Comparison of ENCODE assay signal across 15 cellular contexts in genomic region chr2:8541223-8541622, GRCh38.
DNase-seq lines count a peak whose midpoint lies in the region; ATAC-seq and TF ChIP-seq lines count a peak whose summit lies in the region.
"Had no signal": no experiment of that assay in that cellular context is flagged by ENCODE, and none has a peak within 500 bp of the region (broad histone marks: within the 10 kb centered on the region; RNA-seq: fewer than 3 reads in every experiment).

No MANE protein-coding gene starts in this region.

- no peaks in the 10 kb centered on the region for H3K27me3 Mint-ChIP-seq in activated T-cell treated with anti-CD3 and anti-CD28 coated beads, Interleukin-2, amount 50 U/mL, for 24 hours
- H3K27me3 Mint-ChIP-seq in central memory CD8-positive, alpha-beta T cell: no peaks in the 10 kb centered on the region

- peak overlapping the region; percentile 30 for H3K27ac Mint-ChIP-seq in activated T-cell treated with anti-CD3 and anti-CD28 coated beads, Interleukin-2, amount 50 U/mL, for 24 hours
- H3K27ac Mint-ChIP-seq in central memory CD8-positive, alpha-beta T cell (ENCODE audit: low read depth): peak overlapping the region; percentile 84

- peak overlapping the region; percentile 23 for H3K4me3 Mint-ChIP-seq in activated T-cell treated with anti-CD3 and anti-CD28 coated beads, Interleukin-2, amount 50 U/mL, for 24 hours
- H3K4me3 Mint-ChIP-seq in central memory CD8-positive, alpha-beta T cell: peak overlapping the region; percentile 34

- H3K4me1 Mint-ChIP-seq in activated T-cell treated with anti-CD3 and anti-CD28 coated beads, Interleukin-2, amount 50 U/mL, for 24 hours (ENCODE audit: low read depth): peaks cover 89% of the 10 kb centered on the region
- peaks cover 74% of the 10 kb centered on the region for H3K4me1 Mint-ChIP-seq in central memory CD8-positive, alpha-beta T cell

- no peak overlapping the region for H3K4me3 ChIP-seq in RWPE2 (ENCODE audit: severe bottlenecking)
- H3K4me3 ChIP-seq: breast epithelium, right lobe of liver, SJSA1 had no signal

- no peak for ATAC-seq in RWPE2 (ENCODE audit: low read depth)
- no peak for ATAC-seq in central memory CD8-positive, alpha-beta T cell (replicated peaks; ENCODE audit: extremely low read depth, poor library complexity, severe bottlenecking)
- ATAC-seq: right lobe of liver had no signal

- no peak overlapping the region for H3K27ac ChIP-seq in RWPE2 (ENCODE audit: poor library complexity, severe bottlenecking)
- H3K27ac ChIP-seq: neutrophil, SJSA1 had no signal

- DNase-seq in activated T-cell treated with anti-CD3 and anti-CD28 coated beads, Interleukin-2, amount 50 U/mL, for 24 hours: no peak
- no peak for DNase-seq in activated T-cell treated with anti-CD3 and anti-CD28 coated beads for 4 hours
- DNase-seq in RWPE2 (ENCODE audit: low spot score): peak; percentile 17
- no peak for DNase-seq in central memory CD8-positive, alpha-beta T cell (ENCODE audit: low spot score in 2 of 2)
- DNase-seq in stimulated activated CD8-positive, alpha-beta memory T cell treated with anti-CD3 and anti-CD28 coated beads, Interleukin-4, amount 100 ng/mL, for 48 hours: peak; percentile 39
- no peak for DNase-seq in inferior parietal cortex (ENCODE audit: extremely low spot score)
- no peak for DNase-seq in anterior cingulate cortex (lab: John Stamatoyannopoulos, UW)
- DNase-seq in GM19240 (ENCODE audit: insufficient read length, low spot score): no peak
- DNase-seq: effector CD4-positive, alpha-beta T cell; NCI-H2107; stimulated activated CD4-positive, alpha-beta T cell treated with anti-CD3 and anti-CD28 coated beads, Interleukin-4, amount 100 ng/mL, for 1 hour had no signal

- H3K36me3 Mint-ChIP-seq in activated T-cell treated with anti-CD3 and anti-CD28 coated beads, Interleukin-2, amount 50 U/mL, for 24 hours (ENCODE audit: low read depth): no peaks in the 10 kb centered on the region
- peaks cover 2% of the 10 kb centered on the region for H3K36me3 Mint-ChIP-seq in central memory CD8-positive, alpha-beta T cell (ENCODE audit: insufficient read depth)

- H3K27me3 ChIP-seq in RWPE2 (ENCODE audit: insufficient read depth, poor library complexity, severe bottlenecking): no peaks in the 10 kb centered on the region
- H3K27me3 ChIP-seq: breast epithelium, neutrophil, right lobe of liver, SJSA1 had no signal

- H3K9me3 Mint-ChIP-seq in activated T-cell treated with anti-CD3 and anti-CD28 coated beads, Interleukin-2, amount 50 U/mL, for 24 hours: no peaks in the 10 kb centered on the region
- H3K9me3 Mint-ChIP-seq in central memory CD8-positive, alpha-beta T cell: no peaks in the 10 kb centered on the region

- no peaks in the 10 kb centered on the region for H3K36me3 ChIP-seq in RWPE2 (ENCODE audit: low read depth)
- H3K36me3 ChIP-seq: breast epithelium, neutrophil, right lobe of liver, SJSA1 had no signal

- no peaks in the 10 kb centered on the region for H3K9me3 ChIP-seq in RWPE2 (ENCODE audit: severe bottlenecking)
- H3K9me3 ChIP-seq: breast epithelium, neutrophil, right lobe of liver, SJSA1 had no signal

- no peaks in the 10 kb centered on the region for H3K4me1 ChIP-seq in RWPE2 (ENCODE audit: insufficient read depth, poor library complexity, severe bottlenecking)

- no peak for TF ChIP-seq CTCF in RWPE2 (IDR thresholded peaks at IDR 0.05; ENCODE audit: poor library complexity, severe bottlenecking)

Comparison
In these comparisons a context has a peak if more than half of its experiments do, and no peak if none do; other contexts are left out.
1. DNase-seq: peak in RWPE2 (single experiment) and stimulated activated CD8-positive, alpha-beta memory T cell treated with anti-CD3 and anti-CD28 coated beads, Interleukin-4, amount 100 ng/mL, for 48 hours (single experiment); none in activated T-cell treated with anti-CD3 and anti-CD28 coated beads, Interleukin-2, amount 50 U/mL, for 24 hours (single experiment), activated T-cell treated with anti-CD3 and anti-CD28 coated beads for 4 hours (single experiment), central memory CD8-positive, alpha-beta T cell (0 of 2), inferior parietal cortex (single experiment), anterior cingulate cortex (0 of 58) and GM19240 (single experiment).